7 cellular contexts compared by ENCODE assay signal in genomic region chr19:2253106-2254051, GRCh38. TPM values are rescaled to one million over a fixed set of nuclear protein-coding genes. Genes with fewer than 3 reads are reported as not detected.
A peak's percentile ranks its signal among the peaks of the same experiment; 100 is the strongest.
DNase-seq lines count a peak whose midpoint lies in the region; ATAC-seq, FAIRE-seq and TF ChIP-seq lines count a peak whose summit lies in the region.

No MANE protein-coding gene starts in this region.

- DNase-seq in GM20000 (ENCODE audit: low spot score) (peak; percentile 79), small intestine (no peak), GM03348 (ENCODE audit: low spot score) (no peak)

- H3K27ac ChIP-seq in ectodermal cell (ENCODE audit: insufficient read depth, low read depth, low read length, poor library complexity, severe bottlenecking) (no peak overlapping the region), small intestine (ENCODE audit: low read depth in 1 of 2, low read length in 1 of 2) (no peak overlapping the region)

- H3K4me3 Mint-ChIP-seq in T-helper 1 cell treated with Interleukin-12 subunit alpha and Interleukin-12 subunit beta and Interleukin-4 antibody, amounts not matched to agents 30 μg/mL and 1 μg/mL, for 36 hours = peak overlapping the region; percentile 17

- peaks cover 11% of the 10 kb centered on the region for H3K4me1 Mint-ChIP-seq in T-helper 1 cell treated with Interleukin-12 subunit alpha and Interleukin-12 subunit beta and Interleukin-4 antibody, amounts not matched to agents 30 μg/mL and 1 μg/mL, for 36 hours (ENCODE audit: low read depth)

- 6% methylated on average over 76 of the region's 76 CpGs for WGBS in ectodermal cell, 2 experiments
- 3 to 8% (median 5%) methylated on average over 72 to 76 of the region's 76 CpGs for WGBS in small intestine, 3 donors

- H3K36me3 ChIP-seq in ectodermal cell (ENCODE audit: control insufficient read depth, insufficient read depth, low read length) = no peaks in the 10 kb centered on the region
- H3K36me3 ChIP-seq in small intestine (ENCODE audit: control insufficient read depth in 2 of 2, insufficient read depth in 2 of 2, low read length in 2 of 2) = peaks cover 0 to 1% of the 10 kb centered on the region in 2 donors

- peaks cover 7% of the 10 kb centered on the region for H3K4me1 ChIP-seq in ectodermal cell (ENCODE audit: control insufficient read depth, insufficient read depth, low read length)
- H3K4me1 ChIP-seq in small intestine (ENCODE audit: control insufficient read depth in 2 of 2, insufficient read depth in 1 of 2, low read depth in 1 of 2, low read length in 1 of 2) = no peaks in the 10 kb centered on the region

- ATAC-seq in HG02970 (IDR thresholded peaks at IDR 0.05; ENCODE audit: low FRiP score, unreplicated experiment) (no peak), HG02588 (IDR thresholded peaks at IDR 0.05; ENCODE audit: unreplicated experiment) (no peak)

- peaks cover 3% of the 10 kb centered on the region for H3K36me3 Mint-ChIP-seq in T-helper 1 cell treated with Interleukin-12 subunit alpha and Interleukin-12 subunit beta and Interleukin-4 antibody, amounts not matched to agents 30 μg/mL and 1 μg/mL, for 36 hours (ENCODE audit: low read depth)

- peak; percentile 24 for TF ChIP-seq CTCF in GM20000 (IDR thresholded peaks at IDR 0.05; ENCODE audit: extremely low read depth, missing control alignments)

- peaks cover 8% of the 10 kb centered on the region for H3K27me3 Mint-ChIP-seq in T-helper 1 cell treated with Interleukin-12 subunit alpha and Interleukin-12 subunit beta and Interleukin-4 antibody, amounts not matched to agents 30 μg/mL and 1 μg/mL, for 36 hours (ENCODE audit: low read depth)

- H3K9me3 Mint-ChIP-seq in T-helper 1 cell treated with Interleukin-12 subunit alpha and Interleukin-12 subunit beta and Interleukin-4 antibody, amounts not matched to agents 30 μg/mL and 1 μg/mL, for 36 hours = no peaks in the 10 kb centered on the region

- no peak for FAIRE-seq in small intestine (lab: Jason Lieb, UNC)

- no peaks in the 10 kb centered on the region for H3K9me3 ChIP-seq in ectodermal cell (ENCODE audit: control insufficient read depth, low read length)
- no peaks in the 10 kb centered on the region for H3K9me3 ChIP-seq in small intestine (ENCODE audit: control insufficient read depth, low read depth)

- H3K27ac Mint-ChIP-seq in T-helper 1 cell treated with Interleukin-12 subunit alpha and Interleukin-12 subunit beta and Interleukin-4 antibody, amounts not matched to agents 30 μg/mL and 1 μg/mL, for 36 hours = no peak overlapping the region

- H3K4me3 ChIP-seq in ectodermal cell (ENCODE audit: insufficient read depth, low read depth, low read length) (peak overlapping the region; percentile 39), small intestine (ENCODE audit: low read depth in 1 of 2, low read length in 2 of 2) (peak overlapping the region; percentile 19 to 32)

- H3K27me3 ChIP-seq in ectodermal cell (ENCODE audit: control insufficient read depth, insufficient read depth, low read length, poor library complexity, severe bottlenecking) (peaks cover 50% of the 10 kb centered on the region), small intestine (ENCODE audit: control insufficient read depth in 2 of 2, insufficient read depth in 2 of 2, low read length in 2 of 2) (peaks cover 24 to 28% of the 10 kb centered on the region in 2 donors)

RNA-seq across cellular contexts. Expression of gene JSRP1, which starts 2.8 kb away (rescaled TPM):
- polyA plus RNA-seq in ectodermal cell (2013, experiment 1 of 4) = not detected
- polyA plus RNA-seq in ectodermal cell (2013, experiment 2 of 4) = not detected
- polyA plus RNA-seq in ectodermal cell (2013, experiment 3 of 4) = not detected
- polyA plus RNA-seq in ectodermal cell (2013, experiment 4 of 4) = not detected
- 1 to 10 TPM in 2 of 3 donors, under 1 TPM in 1; 0.69 to 1.9 (median 1.3) TPM for polyA plus RNA-seq in small intestine

RNA-seq across cellular contexts. Expression of gene AMH, which starts 4.3 kb away (rescaled TPM):
- 10.0 TPM for polyA plus RNA-seq in ectodermal cell (2013, experiment 1 of 4)
- 7.4 TPM for polyA plus RNA-seq in ectodermal cell (2013, experiment 2 of 4)
- 4.4 TPM for polyA plus RNA-seq in ectodermal cell (2013, experiment 3 of 4)
- 6.0 TPM for polyA plus RNA-seq in ectodermal cell (2013, experiment 4 of 4)
- polyA plus RNA-seq in small intestine = 1 to 10 TPM; 1.1 to 3.0 (median 1.9) TPM

RNA-seq across cellular contexts. Expression of gene SF3A2, which starts 16.8 kb away (rescaled TPM):
- 126 TPM for polyA plus RNA-seq in ectodermal cell (2013, experiment 1 of 4)
- 121 TPM for polyA plus RNA-seq in ectodermal cell (2013, experiment 2 of 4)
- 127 TPM for polyA plus RNA-seq in ectodermal cell (2013, experiment 3 of 4)
- polyA plus RNA-seq in ectodermal cell (2013, experiment 4 of 4) = 127 TPM
- 10 to 100 TPM; 31.8 to 45.5 (median 35.1) TPM for polyA plus RNA-seq in small intestine

RNA-seq across cellular contexts. Expression of gene PLEKHJ1, which starts 17.2 kb away (rescaled TPM):
- polyA plus RNA-seq in ectodermal cell (2013, experiment 1 of 4) = 97.9 TPM
- 94.4 TPM for polyA plus RNA-seq in ectodermal cell (2013, experiment 2 of 4)
- 94.8 TPM for polyA plus RNA-seq in ectodermal cell (2013, experiment 3 of 4)
- polyA plus RNA-seq in ectodermal cell (2013, experiment 4 of 4) = 99.3 TPM
- 100 to 1,000 TPM; 269 to 307 (median 286) TPM for polyA plus RNA-seq in small intestine

RNA-seq across cellular contexts. Expression of gene PEAK3, which starts 28.6 kb away (rescaled TPM):
- not detected for polyA plus RNA-seq in ectodermal cell (2013, experiment 1 of 4)
- polyA plus RNA-seq in ectodermal cell (2013, experiment 2 of 4) = not detected
- polyA plus RNA-seq in ectodermal cell (2013, experiment 3 of 4) = not detected
- polyA plus RNA-seq in ectodermal cell (2013, experiment 4 of 4) = not detected
- polyA plus RNA-seq in small intestine = under 1 TPM in 2 of 3 donors, not detected in 1; 0.46 to 0.54 TPM
